ENCODE assay signal across 12 cellular contexts in the genomic region with DNA sequence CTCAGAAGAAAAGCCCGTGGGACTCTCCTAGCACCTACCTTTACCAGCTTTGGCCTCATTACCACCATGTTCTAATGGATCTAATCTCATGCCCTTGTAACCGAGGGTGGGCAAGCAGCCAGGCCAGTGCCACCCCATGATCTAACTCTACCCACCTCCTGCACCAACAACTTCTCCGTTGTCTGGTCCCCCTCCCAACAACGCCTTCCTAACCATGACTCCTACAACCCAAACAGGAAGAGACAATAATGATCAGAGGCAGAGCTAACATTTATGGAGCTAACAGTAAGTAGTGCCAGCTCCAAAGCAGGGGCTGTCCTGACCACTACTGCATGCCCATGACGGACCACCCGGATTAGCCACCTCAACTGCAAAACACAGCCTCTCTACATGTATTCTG. TPM values are rescaled to one million over a fixed set of nuclear protein-coding genes. Genes with fewer than 3 reads are reported as not detected.
DNase-seq lines count a peak whose midpoint lies in the region; ATAC-seq and TF ChIP-seq lines count a peak whose summit lies in the region.
"Had no signal": no experiment of that assay in that cellular context is flagged by ENCODE, and none has a peak within 500 bp of the region (broad histone marks: within the 10 kb centered on the region; RNA-seq: fewer than 3 reads in every experiment).

No MANE protein-coding gene starts in this region.

- no peak overlapping the region for H3K27ac ChIP-seq in CD4-positive, alpha-beta memory T cell (ENCODE audit: low read depth, low read length)

- DNase-seq in CD4-positive, alpha-beta memory T cell = no peak
- peak; percentile 47 for DNase-seq in HT-29 (ENCODE audit: low spot score)
- no peak for DNase-seq in activated naive CD8-positive, alpha-beta T cell treated with anti-CD3 and anti-CD28 coated beads, Interleukin-2, amount 50 U/mL, for 24 hours
- no peak for DNase-seq in neural crest cell (ENCODE audit: low read depth, low spot score)
- DNase-seq in GDM1 (lab: John Stamatoyannopoulos, UW) = no peak
- no peak for DNase-seq in A172 (ENCODE audit: low spot score)
- DNase-seq: activated gamma-delta T cell, NCI-H446, retina had no signal

- H3K4me1 Mint-ChIP-seq in CD4-positive, alpha-beta memory T cell = peaks cover 52 to 75% (median 63%) of the 10 kb centered on the region in 4 donors
- H3K4me1 Mint-ChIP-seq in activated naive CD8-positive, alpha-beta T cell treated with anti-CD3 and anti-CD28 coated beads, Interleukin-2, amount 50 U/mL, for 24 hours = peaks cover 71% of the 10 kb centered on the region
- H3K4me1 Mint-ChIP-seq in neural crest cell = peaks cover 36% of the 10 kb centered on the region

- peaks cover 59% of the 10 kb centered on the region for H3K4me1 ChIP-seq in CD4-positive, alpha-beta memory T cell (ENCODE audit: insufficient read depth, low read length)

- peak overlapping the region in 6 of 8 donors; percentile 22 to 99 (median 60) for H3K4me3 Mint-ChIP-seq in CD4-positive, alpha-beta memory T cell
- peak overlapping the region; percentile 61 for H3K4me3 Mint-ChIP-seq in activated naive CD8-positive, alpha-beta T cell treated with anti-CD3 and anti-CD28 coated beads, Interleukin-2, amount 50 U/mL, for 24 hours
- H3K4me3 Mint-ChIP-seq in neural crest cell = peak overlapping the region; percentile 60
- H3K4me3 Mint-ChIP-seq: T-helper 2 cell treated with Interferon-gamma antibody and Interleukin-4, amounts not matched to agents 5 μg/mL and 100 μg/mL, for 36 hours had no signal

- intact Hi-C loops in CD4-positive, alpha-beta memory T cell (cut with micrococcal nuclease) = loop anchor here (5.0 kb wide), 1 partner anchor 66 kb away; no protein-coding TSS in a partner anchor

- no peak for ATAC-seq in activated naive CD8-positive, alpha-beta T cell treated with anti-CD3 and anti-CD28 coated beads, Interleukin-2, amount 50 U/mL, for 24 hours
- ATAC-seq in activated CD4-positive, CD25-positive, alpha-beta regulatory T cell treated with anti-CD3 and anti-CD28 coated beads, Interleukin-2, amount 50 U/mL, for 24 hours = no peak
- no peak for ATAC-seq in GM18870 (IDR thresholded peaks at IDR 0.05; ENCODE audit: unreplicated experiment)

- TF ChIP-seq CTCF in neural crest cell (conservative IDR thresholded peaks at IDR 0.05) = no peak

- H3K9me3 Mint-ChIP-seq in CD4-positive, alpha-beta memory T cell = no peaks in the 10 kb centered on the region
- no peaks in the 10 kb centered on the region for H3K9me3 Mint-ChIP-seq in activated naive CD8-positive, alpha-beta T cell treated with anti-CD3 and anti-CD28 coated beads, Interleukin-2, amount 50 U/mL, for 24 hours
- no peaks in the 10 kb centered on the region for H3K9me3 Mint-ChIP-seq in neural crest cell
- H3K9me3 Mint-ChIP-seq: T-helper 2 cell treated with Interferon-gamma antibody and Interleukin-4, amounts not matched to agents 5 μg/mL and 100 μg/mL, for 36 hours had no signal

- CTCF ChIA-PET in CD4-positive, alpha-beta memory T cell (lab: Charles Lee; ENCODE audit: partially characterized antibody) = no interaction called here

- H3K36me3 ChIP-seq in CD4-positive, alpha-beta memory T cell (ENCODE audit: insufficient read depth, low read length) = no peaks in the 10 kb centered on the region

- no peaks in the 10 kb centered on the region for H3K9me3 ChIP-seq in CD4-positive, alpha-beta memory T cell (ENCODE audit: control insufficient read depth in 1 of 2, low read length in 2 of 2)

- H3K4me3 ChIP-seq in CD4-positive, alpha-beta memory T cell (ENCODE audit: low read length in 2 of 2) = no peak overlapping the region

- POLR2A ChIA-PET in CD4-positive, alpha-beta memory T cell (lab: Charles Lee; ENCODE audit: partially characterized antibody) = interaction anchor here (1.0 to 1.5 kb wide), 2 partner anchors 83 to 102 kb away, joined by 3 read pairs; a partner anchor contains a TSS

- peak overlapping the region in 6 of 7 donors; percentile 2 to 96 (median 52) for H3K27ac Mint-ChIP-seq in CD4-positive, alpha-beta memory T cell
- peak overlapping the region; percentile 28 for H3K27ac Mint-ChIP-seq in activated naive CD8-positive, alpha-beta T cell treated with anti-CD3 and anti-CD28 coated beads, Interleukin-2, amount 50 U/mL, for 24 hours
- H3K27ac Mint-ChIP-seq in neural crest cell (ENCODE audit: unreplicated experiment) = no peak overlapping the region
- H3K27ac Mint-ChIP-seq: T-helper 2 cell treated with Interferon-gamma antibody and Interleukin-4, amounts not matched to agents 5 μg/mL and 100 μg/mL, for 36 hours had no signal

- H3K27me3 ChIP-seq in CD4-positive, alpha-beta memory T cell (ENCODE audit: insufficient read depth, low read length) = no peaks in the 10 kb centered on the region

- H3K27me3 Mint-ChIP-seq in CD4-positive, alpha-beta memory T cell = no peaks in the 10 kb centered on the region
- H3K27me3 Mint-ChIP-seq in activated naive CD8-positive, alpha-beta T cell treated with anti-CD3 and anti-CD28 coated beads, Interleukin-2, amount 50 U/mL, for 24 hours = no peaks in the 10 kb centered on the region
- no peaks in the 10 kb centered on the region for H3K27me3 Mint-ChIP-seq in neural crest cell (ENCODE audit: low read depth)

- peaks cover 0 to 6% of the 10 kb centered on the region in 2 donors for H3K36me3 Mint-ChIP-seq in CD4-positive, alpha-beta memory T cell
- H3K36me3 Mint-ChIP-seq in activated naive CD8-positive, alpha-beta T cell treated with anti-CD3 and anti-CD28 coated beads, Interleukin-2, amount 50 U/mL, for 24 hours (ENCODE audit: low read depth) = peaks cover 9% of the 10 kb centered on the region
- no peaks in the 10 kb centered on the region for H3K36me3 Mint-ChIP-seq in neural crest cell (ENCODE audit: low read depth)

RNA-seq across cellular contexts. Expression of a gene that starts 3.5 kb away (rescaled TPM):
- 10 to 100 TPM; 24.0 to 26.0 TPM for total RNA-seq in CD4-positive, alpha-beta memory T cell
- polyA plus RNA-seq in CD4-positive, alpha-beta memory T cell = 10 to 100 TPM; 16.1 to 16.4 TPM
- 18.7 and 19.4 TPM in 2 replicates for total RNA-seq in HT-29 (2014; rRNA removed; shearing (Covaris generic))
- 19.6 and 21.4 TPM in 2 replicates for total RNA-seq in neural crest cell
- total RNA-seq in A172 (2014; rRNA removed; shearing (Covaris generic)) = 18.3 and 20.0 TPM in 2 replicates
